In genomic region chr20:48750941-48751620, GRCh38 we compare ENCODE assay signal across 8 cellular contexts.
DNase-seq lines count a peak whose midpoint lies in the region; ATAC-seq and TF ChIP-seq lines count a peak whose summit lies in the region.

No MANE protein-coding gene starts in this region.

- H3K9me3 ChIP-seq in esophagus muscularis mucosa = peaks cover 0 to 9% (median 4%) of the 10 kb centered on the region in 4 donors

- POLR2A ChIA-PET in WTC11 (lab: Charles Lee) = interaction anchor here (1.2 kb wide), 1 partner anchor 77 kb away, joined by 4 read pairs; the partner anchor contains the start of gene PREX1

- H3K36me3 Mint-ChIP-seq in WTC11 = peaks cover 8% of the 10 kb centered on the region; the same call in 1 of the 2 replicates

- H3K4me1 Mint-ChIP-seq in WTC11 = peaks cover 82% of the 10 kb centered on the region

- H3K9me3 Mint-ChIP-seq in WTC11 = peaks cover 18% of the 10 kb centered on the region

- TF ChIP-seq CTCF in WTC11 (IDR thresholded peaks at IDR 0.05) (no peak), esophagus muscularis mucosa (IDR thresholded peaks at IDR 0.05) (no peak)

- no peak for TF ChIP-seq EP300 in esophagus muscularis mucosa (IDR thresholded peaks at IDR 0.05)

- H3K4me1 ChIP-seq in esophagus muscularis mucosa = peaks cover 7 to 33% (median 18%) of the 10 kb centered on the region in 4 donors

- no peak overlapping the region for H3K4me3 Mint-ChIP-seq in WTC11

- DNase-seq in SIG-M5 treated with dmso at 0.1 percent for 504 hours (lab: John Stamatoyannopoulos, UW; ENCODE audit: unreplicated experiment) (peak; percentile 55), SIG-M5 (lab: John Stamatoyannopoulos, UW) (no peak), WTC11 (ENCODE audit: low spot score) (peak; percentile 76), esophagus muscularis mucosa (ENCODE audit: extremely low spot score) (no peak), nucleus accumbens (lab: John Stamatoyannopoulos, UW) (peak in 50 of 56 donors; percentile 22 to 83 (median 64)), NCI-H1694 (lab: John Stamatoyannopoulos, UW) (no peak), OCI-M2 (lab: John Stamatoyannopoulos, UW; ENCODE audit: unreplicated experiment) (no peak)

- no peaks in the 10 kb centered on the region for H3K27me3 Mint-ChIP-seq in WTC11 (ENCODE audit: low read depth)

- intact Hi-C loops in esophagus muscularis mucosa (cut with DNase I) = no loop called here

- no peaks in the 10 kb centered on the region for H3K27me3 ChIP-seq in esophagus muscularis mucosa

- CTCF ChIA-PET in WTC11 (lab: Charles Lee) = interaction anchor here (0.9 to 3.1 kb wide), 10 partner anchors 9 to 198 kb away, joined by 3 to 26 read pairs (median 6); partner anchors contain the start of gene PREX1

- WGBS in esophagus muscularis mucosa = 70% methylated on average over 11 of the region's 17 CpGs

- H3K27ac ChIP-seq in esophagus muscularis mucosa (replicated peaks in 1 of 4) = peak overlapping the region in 3 of 4 donors; percentile 16 to 58 (median 54)

- H3K27ac Mint-ChIP-seq in WTC11 = peak overlapping the region; percentile 69

- H3K36me3 ChIP-seq in esophagus muscularis mucosa = peaks cover 0 to 11% (median 5%) of the 10 kb centered on the region in 4 donors

- ATAC-seq in WTC11 = peak; percentile 83
- ATAC-seq in GM21515 (IDR thresholded peaks at IDR 0.05; ENCODE audit: unreplicated experiment) = no peak

- TF ChIP-seq POLR2A in esophagus muscularis mucosa (IDR thresholded peaks at IDR 0.05; ENCODE audit: low read depth) = no peak

- no peak overlapping the region for H3K4me3 ChIP-seq in esophagus muscularis mucosa

TF ChIP-seq in WTC11, 78 proteins besides CTCF, POLR2A, EP300 and RAD21 (continues in another document):
- TF ChIP-seq ZBTB21 (CRISPR knock-in tag; IDR thresholded peaks at IDR 0.05; ENCODE audit: borderline replicate concordance) = peak; percentile 64; the same call in 1 of the 2 replicates
- no peak for TF ChIP-seq ELF4 (CRISPR knock-in tag; IDR thresholded peaks at IDR 0.05; ENCODE audit: low read depth)
- peak; percentile 80; the same call in 1 of the 2 replicates for TF ChIP-seq FOXP4 (CRISPR knock-in tag; IDR thresholded peaks at IDR 0.05)
- no peak for TF ChIP-seq EMX1 (CRISPR knock-in tag; IDR thresholded peaks at IDR 0.05)
- TF ChIP-seq USF2 (CRISPR knock-in tag; IDR thresholded peaks at IDR 0.05) = peak; percentile 75
- TF ChIP-seq TEAD4 (CRISPR knock-in tag; IDR thresholded peaks at IDR 0.05) = no peak
- TF ChIP-seq HMGXB4 (CRISPR knock-in tag; IDR thresholded peaks at IDR 0.05) = no peak
- TF ChIP-seq FOXK1 (CRISPR knock-in tag; IDR thresholded peaks at IDR 0.05) = peak; percentile 78; the same call in 1 of the 2 replicates
- peak; percentile 71 for TF ChIP-seq MAX (CRISPR knock-in tag; IDR thresholded peaks at IDR 0.05)
- peak; percentile 87 for TF ChIP-seq ZNF121 (CRISPR knock-in tag; IDR thresholded peaks at IDR 0.05)
- TF ChIP-seq ZNF425 (CRISPR knock-in tag; conservative IDR thresholded peaks at IDR 0.05) = no peak
- TF ChIP-seq ZNF423 (CRISPR knock-in tag; IDR thresholded peaks at IDR 0.05) = peak; percentile 64
- no peak for TF ChIP-seq FOXJ3 (CRISPR knock-in tag; IDR thresholded peaks at IDR 0.05; ENCODE audit: borderline replicate concordance)
- peak; percentile 49; the same call in 1 of the 2 replicates for TF ChIP-seq ZNF232 (CRISPR knock-in tag; IDR thresholded peaks at IDR 0.05)
- peak; percentile 88 for TF ChIP-seq ETV6 (CRISPR knock-in tag; IDR thresholded peaks at IDR 0.05)
- TF ChIP-seq GRHL2 (CRISPR knock-in tag; IDR thresholded peaks at IDR 0.05; ENCODE audit: insufficient replicate concordance, severe bottlenecking) = no peak
- TF ChIP-seq USF1 (CRISPR knock-in tag; IDR thresholded peaks at IDR 0.05) = peak; percentile 68; the same call in 1 of the 2 replicates
- no peak for TF ChIP-seq GABPB1 (CRISPR knock-in tag; IDR thresholded peaks at IDR 0.05)
- TF ChIP-seq NFE2L1 (CRISPR knock-in tag; IDR thresholded peaks at IDR 0.05) = no peak
- TF ChIP-seq JAZF1 (CRISPR knock-in tag; IDR thresholded peaks at IDR 0.05) = no peak

Comparison
In these comparisons a context has a peak if more than half of its experiments do, and no peak if none do; other contexts are left out.
1. DNase-seq: peak in SIG-M5 treated with dmso at 0.1 percent for 504 hours (single experiment), WTC11 (single experiment) and nucleus accumbens (50 of 56); none in SIG-M5 (single experiment), esophagus muscularis mucosa (single experiment), NCI-H1694 (single experiment) and OCI-M2 (single experiment).